ENCODE assay signal across 12 cellular contexts in the genomic region with DNA sequence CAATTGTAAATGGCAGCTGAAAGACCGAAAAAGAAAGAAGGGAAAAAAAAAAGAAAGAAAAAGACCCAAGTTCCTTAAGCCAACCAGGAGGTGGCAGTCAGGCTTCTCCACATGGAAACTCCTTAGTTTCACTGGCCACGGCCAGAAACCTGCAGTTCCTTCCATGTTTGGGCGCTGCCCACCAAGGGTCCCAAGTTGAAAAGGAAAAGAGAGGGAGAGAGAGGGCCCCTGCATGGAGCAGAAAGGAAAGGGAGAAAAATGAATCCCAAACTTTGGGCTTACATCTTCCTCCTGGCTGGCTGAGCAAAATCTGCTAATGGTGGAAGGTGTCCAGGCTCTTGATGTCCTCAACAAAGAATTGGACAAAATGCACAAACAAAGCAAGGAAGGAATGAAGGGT. TPM values are rescaled to one million over a fixed set of nuclear protein-coding genes. Genes with fewer than 3 reads are reported as not detected.
DNase-seq lines count a peak whose midpoint lies in the region; ATAC-seq and TF ChIP-seq lines count a peak whose summit lies in the region.
"Had no signal": no experiment of that assay in that cellular context is flagged by ENCODE, and none has a peak within 500 bp of the region (broad histone marks: within the 10 kb centered on the region; RNA-seq: fewer than 3 reads in every experiment).

No MANE protein-coding gene starts in this region.

- POLR2A ChIA-PET in SK-N-SH (lab: Yijun Ruan, JAX) = no interaction called here

- no peak overlapping the region for H3K27ac Mint-ChIP-seq in GM23338
- H3K27ac Mint-ChIP-seq: CD8-positive, alpha-beta memory T cell had no signal

- 32% methylated on average over 3 of the region's 3 CpGs for WGBS in SK-N-SH (ENCODE audit: low lambda C conversion rate)

- ATAC-seq in GM23338 (peak; percentile 42; the same call in 2 of the 3 replicates), GM21737 (IDR thresholded peaks at IDR 0.05; ENCODE audit: unreplicated experiment) (no peak)
- ATAC-seq: heart right ventricle had no signal

- H3K4me3 Mint-ChIP-seq in GM23338 = no peak overlapping the region

- DNase-seq in A172 (ENCODE audit: low spot score) = peak; percentile 18
- DNase-seq in GM23338 (ENCODE audit: low spot score) = peak; percentile 70
- DNase-seq in SK-N-SH = no peak
- DNase-seq in foreskin fibroblast = peak in 1 of 2 donors; percentile 18
- DNase-seq in GM19238 (ENCODE audit: insufficient read length, low spot score) = no peak
- DNase-seq in pons (ENCODE audit: low spot score) = no peak
- no peak for DNase-seq in effector CD8-positive, alpha-beta T cell (lab: John Stamatoyannopoulos, UW)
- DNase-seq: activated CD4-positive, alpha-beta T cell treated with anti-CD3 and anti-CD28 coated beads for 4 hours; anterior cingulate cortex; CD8-positive, alpha-beta memory T cell; heart right ventricle had no signal

- H3K27me3 ChIP-seq in GM23338 (ENCODE audit: insufficient read depth) (no peaks in the 10 kb centered on the region), SK-N-SH (ENCODE audit: insufficient read depth) (peaks cover 8% of the 10 kb centered on the region; the same call in 1 of the 2 replicates)
- H3K27me3 ChIP-seq: heart right ventricle had no signal

- no peak overlapping the region for H3K27ac ChIP-seq in GM23338 (ENCODE audit: low read depth)
- no peak overlapping the region for H3K27ac ChIP-seq in SK-N-SH (ENCODE audit: low read depth in 2 of 2, low read length in 1 of 2)
- H3K27ac ChIP-seq: heart right ventricle had no signal

- no peaks in the 10 kb centered on the region for H3K27me3 Mint-ChIP-seq in GM23338 (ENCODE audit: insufficient read depth, low read depth, poor library complexity)

- CTCF ChIA-PET in SK-N-SH (lab: Yijun Ruan, JAX) = interaction anchor here (2.2 kb wide), 1 partner anchor 30 kb away, joined by 7 read pairs; no protein-coding TSS in a partner anchor

- H3K9me3 Mint-ChIP-seq in GM23338 = peaks cover 52% of the 10 kb centered on the region

- peaks cover 46% of the 10 kb centered on the region for H3K36me3 Mint-ChIP-seq in GM23338 (ENCODE audit: low read depth)

- H3K4me1 ChIP-seq in GM23338 (ENCODE audit: insufficient read depth) = no peaks in the 10 kb centered on the region
- H3K4me1 ChIP-seq in SK-N-SH (ENCODE audit: control insufficient read depth in 1 of 2, insufficient read depth in 2 of 2, low read depth in 1 of 2, low read length in 1 of 2) = peaks cover 0 to 2% of the 10 kb centered on the region in 2 experiments; a peak in 1 of 4 replicates

- H3K9me2 ChIP-seq in GM23338 (ENCODE audit: insufficient read depth) = no peaks in the 10 kb centered on the region; the same call in 1 of the 2 replicates
- H3K9me2 ChIP-seq in SK-N-SH = no peaks in the 10 kb centered on the region

- H3K4me2 ChIP-seq in GM23338 = no peak overlapping the region
- H3K4me2 ChIP-seq in SK-N-SH = no peak overlapping the region

- H3K4me1 Mint-ChIP-seq in GM23338 = peaks cover 12% of the 10 kb centered on the region

- TF ChIP-seq CTCF in GM23338 (conservative IDR thresholded peaks at IDR 0.05; ENCODE audit: low read depth in 2 of 2) = peak; percentile 55 to 68
- TF ChIP-seq CTCF in SK-N-SH (IDR thresholded peaks at IDR 0.05) = peak; percentile 58
- TF ChIP-seq CTCF in foreskin fibroblast (IDR thresholded peaks at IDR 0.05; ENCODE audit: low read depth, low read length) = peak; percentile 43

- H3K9me3 ChIP-seq in SK-N-SH = no peaks in the 10 kb centered on the region

- H2AFZ ChIP-seq in GM23338 (peak overlapping the region; percentile 1; the same call in 1 of the 2 replicates), SK-N-SH (ENCODE audit: low read depth) (peak overlapping the region; percentile 58; the same call in 1 of the 2 replicates)

- peak; percentile 35; the same call in 1 of the 2 replicates for TF ChIP-seq RAD21 in SK-N-SH (IDR thresholded peaks at IDR 0.05; ENCODE audit: low read length)

- H3K79me2 ChIP-seq in GM23338 (replicated peaks; ENCODE audit: insufficient read depth) (no peaks in the 10 kb centered on the region), SK-N-SH (ENCODE audit: insufficient read depth) (no peaks in the 10 kb centered on the region)

- TF ChIP-seq EP300 in SK-N-SH (IDR thresholded peaks at IDR 0.05; ENCODE audit: borderline replicate concordance in 1 of 2, low read depth in 1 of 2, low read length in 1 of 2) = no peak

- H3F3A ChIP-seq in GM23338 (replicated peaks; ENCODE audit: low read depth) (no peaks in the 10 kb centered on the region), SK-N-SH (replicated peaks; ENCODE audit: insufficient read depth) (no peaks in the 10 kb centered on the region)

- no peaks in the 10 kb centered on the region for H4K20me1 ChIP-seq in GM23338 (replicated peaks; ENCODE audit: insufficient read depth)
- H4K20me1 ChIP-seq in SK-N-SH (ENCODE audit: insufficient read depth) = no peaks in the 10 kb centered on the region

- H3K9ac ChIP-seq in SK-N-SH = no peak overlapping the region

- H3K36me3 ChIP-seq in GM23338 (ENCODE audit: insufficient read depth) (peaks cover 4% of the 10 kb centered on the region; the same call in 1 of the 2 replicates), SK-N-SH (replicated peaks in 1 of 2; ENCODE audit: control insufficient read depth in 1 of 2, insufficient read depth in 2 of 2, low read length in 1 of 2) (no peaks in the 10 kb centered on the region)
- H3K36me3 ChIP-seq: heart right ventricle had no signal

- H3K4me3 ChIP-seq in GM23338 (no peak overlapping the region), SK-N-SH (ENCODE audit: low read depth in 2 of 2, low read length in 1 of 2) (no peak overlapping the region), foreskin fibroblast (ENCODE audit: low read depth in 1 of 2, low read length in 2 of 2) (no peak overlapping the region)
- H3K4me3 ChIP-seq: heart right ventricle had no signal

TF ChIP-seq in GM23338, 12 proteins besides CTCF, POLR2A, EP300 and RAD21:
- TF ChIP-seq NANOG (IDR thresholded peaks at IDR 0.05; ENCODE audit: borderline replicate concordance) = no peak

TF ChIP-seq in SK-N-SH, 30 proteins besides CTCF, POLR2A, EP300 and RAD21:
- TF ChIP-seq, protein P1, sequence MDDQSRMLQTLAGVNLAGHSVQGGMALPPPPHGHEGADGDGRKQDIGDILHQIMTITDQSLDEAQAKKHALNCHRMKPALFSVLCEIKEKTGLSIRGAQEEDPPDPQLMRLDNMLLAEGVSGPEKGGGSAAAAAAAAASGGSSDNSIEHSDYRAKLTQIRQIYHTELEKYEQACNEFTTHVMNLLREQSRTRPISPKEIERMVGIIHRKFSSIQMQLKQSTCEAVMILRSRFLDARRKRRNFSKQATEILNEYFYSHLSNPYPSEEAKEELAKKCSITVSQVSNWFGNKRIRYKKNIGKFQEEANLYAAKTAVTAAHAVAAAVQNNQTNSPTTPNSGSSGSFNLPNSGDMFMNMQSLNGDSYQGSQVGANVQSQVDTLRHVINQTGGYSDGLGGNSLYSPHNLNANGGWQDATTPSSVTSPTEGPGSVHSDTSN (IDR thresholded peaks at IDR 0.05) = no peak
- TF ChIP-seq SMC3 (IDR thresholded peaks at IDR 0.05; ENCODE audit: low read depth, low read length) (peak; percentile 8; the same call in 1 of the 2 replicates), RXRA (IDR thresholded peaks at IDR 0.05; ENCODE audit: borderline replicate concordance, low read depth) (no peak)

RNA-seq across cellular contexts. Expression of gene ABCA13, which starts 31.8 kb away (rescaled TPM):
- 0.62 and 0.65 TPM in 2 replicates for total RNA-seq in A172 (2014; rRNA removed; shearing (Covaris generic))
- total RNA-seq in GM23338 (2014; rRNA removed; shearing (Covaris generic)) = 0.16 and 0.21 TPM in 2 replicates
- not detected in 2 replicates for polyA plus RNA-seq in GM23338 (2016; fragmentation: Nextera tagmentation; extraction: Ambion mirVana)
- polyA plus RNA-seq in SK-N-SH (2012; rRNA removed) = not detected in 2 replicates
- polyA plus RNA-seq in SK-N-SH (2012; cell fraction: cytosol; rRNA removed) = under 0.01 TPM in 1 of 2 replicates, not detected in the other
- polyA plus RNA-seq in SK-N-SH (2012; cell fraction: nucleus; rRNA removed) = under 0.01 TPM in 1 of 2 replicates, not detected in the other
- total RNA-seq: CD8-positive, alpha-beta memory T cell had no signal
- polyA plus RNA-seq: CD8-positive, alpha-beta memory T cell had no signal

RNA-seq across cellular contexts. Expression of gene UPP1, which starts 50.4 kb away (rescaled TPM):
- 13.3 and 21.5 TPM in 2 replicates for total RNA-seq in A172 (2014; rRNA removed; shearing (Covaris generic))
- 22.7 and 28.6 TPM in 2 replicates for total RNA-seq in GM23338 (2014; rRNA removed; shearing (Covaris generic))
- 43.5 and 44.1 TPM in 2 replicates for polyA plus RNA-seq in GM23338 (2016; fragmentation: Nextera tagmentation; extraction: Ambion mirVana)
- polyA plus RNA-seq in SK-N-SH (2012; rRNA removed) = 56.9 and 57.5 TPM in 2 replicates
- 26.2 and 38.7 TPM in 2 replicates for polyA plus RNA-seq in SK-N-SH (2012; cell fraction: cytosol; rRNA removed)
- polyA plus RNA-seq in SK-N-SH (2012; cell fraction: nucleus; rRNA removed) = 145 and 194 TPM in 2 replicates

Comparison
In these comparisons a context has a peak if more than half of its experiments do, and no peak if none do; other contexts are left out.
1. DNase-seq: peak in A172 (single experiment) and GM23338 (single experiment); none in SK-N-SH (single experiment), GM19238 (single experiment), pons (single experiment) and effector CD8-positive, alpha-beta T cell (single experiment).
2. Peak in every context shown above with its lines, with median percentiles within 50 percentile points of each other: CTCF ChIP-seq.